In genomic region chr20:24134284-24134683, GRCh38 we compare ENCODE assay signal across 16 cellular contexts.
DNase-seq lines count a peak whose midpoint lies in the region; ATAC-seq and TF ChIP-seq lines count a peak whose summit lies in the region.
"Had no signal": no experiment of that assay in that cellular context is flagged by ENCODE, and none has a peak within 500 bp of the region (broad histone marks: within the 10 kb centered on the region; RNA-seq: fewer than 3 reads in every experiment).

No MANE protein-coding gene starts in this region.

- H3K4me2 ChIP-seq in BLaER1 treated with 17β-estradiol and CSF1 and Interleukin-3, amounts not matched to agents 10 nM and 100 nM = peak overlapping the region in 10 of 11 experiments; percentile 8 to 71 (median 54); a peak in 16 of 22 replicates

- DNase-seq in MG63 (peak; percentile 15), choroid plexus epithelial cell (ENCODE audit: low read depth) (peak; percentile 18), natural killer cell (no peak), NCI-H2107 (lab: John Stamatoyannopoulos, UW) (no peak), amygdala (lab: John Stamatoyannopoulos, UW) (no peak)
- no peak for DNase-seq in activated CD4-positive, alpha-beta T cell treated with anti-CD3 and anti-CD28 coated beads, Interleukin-2, amount 10 ng/mL, durations not matched to agents 7 days and 5 days
- DNase-seq: activated naive CD8-positive, alpha-beta T cell treated with anti-CD3 and anti-CD28 coated beads, Interleukin-2, amount 50 U/mL, for 24 hours; activated T-cell treated with anti-CD3 and anti-CD28 coated beads, Interleukin-2, amount 50 U/mL, for 48 hours; esophagus squamous epithelium; NCI-H510A treated with DMSO at 0.1 percent for 48 hours; stimulated activated naive CD4-positive, alpha-beta T cell treated with Interleukin-2 at 50 U/mL for 16 hours had no signal

- H3K4me3 ChIP-seq in BLaER1 treated with 17β-estradiol and CSF1 and Interleukin-3, amounts not matched to agents 10 nM and 100 nM = no peak overlapping the region
- H3K4me3 ChIP-seq in MG63 (no peak overlapping the region), choroid plexus epithelial cell (ENCODE audit: low read depth, low read length) (no peak overlapping the region)
- H3K4me3 ChIP-seq: coronary artery, esophagus squamous epithelium had no signal

- H3K4me1 ChIP-seq in BLaER1 treated with 17β-estradiol and CSF1 and Interleukin-3, amounts not matched to agents 10 nM and 100 nM = peaks cover 5 to 25% (median 18%) of the 10 kb centered on the region in 10 experiments; a peak in 15 of 20 replicates

- H3K9me3 ChIP-seq in BLaER1 treated with 17β-estradiol and CSF1 and Interleukin-3, amounts not matched to agents 10 nM and 100 nM (replicated peaks in 1 of 11) = peaks cover 0 to 5% (median 0%) of the 10 kb centered on the region in 11 experiments; a peak in 4 of 22 replicates
- H3K9me3 ChIP-seq in MG63 = no peaks in the 10 kb centered on the region
- H3K9me3 ChIP-seq: esophagus squamous epithelium had no signal

- H3K27ac Mint-ChIP-seq in natural killer cell = peak overlapping the region; percentile 65 to 95
- no peak overlapping the region for H3K27ac Mint-ChIP-seq in activated CD4-positive, alpha-beta T cell treated with anti-CD3 and anti-CD28 coated beads, Interleukin-2, amount 10 ng/mL, durations not matched to agents 7 days and 5 days
- H3K27ac Mint-ChIP-seq: activated naive CD8-positive, alpha-beta T cell treated with anti-CD3 and anti-CD28 coated beads, Interleukin-2, amount 50 U/mL, for 24 hours; IgD-negative memory B cell had no signal

- H3K27me3 Mint-ChIP-seq in natural killer cell (ENCODE audit: low read depth in 2 of 2) = no peaks in the 10 kb centered on the region
- peaks cover 5% of the 10 kb centered on the region for H3K27me3 Mint-ChIP-seq in activated CD4-positive, alpha-beta T cell treated with anti-CD3 and anti-CD28 coated beads, Interleukin-2, amount 10 ng/mL, durations not matched to agents 7 days and 5 days

- peaks cover 68 to 70% of the 10 kb centered on the region in 2 donors for H3K4me1 Mint-ChIP-seq in natural killer cell
- H3K4me1 Mint-ChIP-seq in activated CD4-positive, alpha-beta T cell treated with anti-CD3 and anti-CD28 coated beads, Interleukin-2, amount 10 ng/mL, durations not matched to agents 7 days and 5 days = peaks cover 7% of the 10 kb centered on the region
- H3K4me1 Mint-ChIP-seq: IgD-negative memory B cell had no signal

- no peaks in the 10 kb centered on the region for H3K36me3 Mint-ChIP-seq in natural killer cell
- no peaks in the 10 kb centered on the region for H3K36me3 Mint-ChIP-seq in activated CD4-positive, alpha-beta T cell treated with anti-CD3 and anti-CD28 coated beads, Interleukin-2, amount 10 ng/mL, durations not matched to agents 7 days and 5 days (ENCODE audit: low read depth)
- H3K36me3 Mint-ChIP-seq: IgD-negative memory B cell had no signal

- POLR2A ChIA-PET in activated CD4-positive, alpha-beta T cell treated with anti-CD3 and anti-CD28 coated beads, Interleukin-2, amount 10 ng/mL, durations not matched to agents 7 days and 5 days (lab: Charles Lee) = no interaction called here

- intact Hi-C loops in natural killer cell (cut with micrococcal nuclease) = no loop called here

- no peaks in the 10 kb centered on the region for H3K36me3 ChIP-seq in BLaER1 treated with 17β-estradiol and CSF1 and Interleukin-3, amounts not matched to agents 10 nM and 100 nM
- no peaks in the 10 kb centered on the region for H3K36me3 ChIP-seq in MG63
- H3K36me3 ChIP-seq: esophagus squamous epithelium had no signal

- CTCF ChIA-PET in activated CD4-positive, alpha-beta T cell treated with anti-CD3 and anti-CD28 coated beads, Interleukin-2, amount 10 ng/mL, durations not matched to agents 7 days and 5 days (lab: Charles Lee) = no interaction called here

- H4K20me1 ChIP-seq in BLaER1 treated with 17β-estradiol and CSF1 and Interleukin-3, amounts not matched to agents 10 nM and 100 nM = no peaks in the 10 kb centered on the region

- H3K4me3 Mint-ChIP-seq in natural killer cell = peak overlapping the region; percentile 62
- no peak overlapping the region for H3K4me3 Mint-ChIP-seq in activated CD4-positive, alpha-beta T cell treated with anti-CD3 and anti-CD28 coated beads, Interleukin-2, amount 10 ng/mL, durations not matched to agents 7 days and 5 days
- H3K4me3 Mint-ChIP-seq: activated naive CD8-positive, alpha-beta T cell treated with anti-CD3 and anti-CD28 coated beads, Interleukin-2, amount 50 U/mL, for 24 hours had no signal

- peak overlapping the region in 5 of 11 experiments; percentile 12 to 45 (median 21); a peak in 5 of 22 replicates for H3K27ac ChIP-seq in BLaER1 treated with 17β-estradiol and CSF1 and Interleukin-3, amounts not matched to agents 10 nM and 100 nM
- H3K27ac ChIP-seq: coronary artery had no signal

- H3K9ac ChIP-seq in BLaER1 treated with 17β-estradiol and CSF1 and Interleukin-3, amounts not matched to agents 10 nM and 100 nM = peak overlapping the region in 1 of 11 experiments; percentile 7; a peak in 1 of 22 replicates

- H3K27me3 ChIP-seq in BLaER1 treated with 17β-estradiol and CSF1 and Interleukin-3, amounts not matched to agents 10 nM and 100 nM = no peaks in the 10 kb centered on the region
- H3K27me3 ChIP-seq in MG63 = no peaks in the 10 kb centered on the region
- H3K27me3 ChIP-seq: esophagus squamous epithelium had no signal

- no peak for ATAC-seq in natural killer cell
- ATAC-seq in GM21723 (IDR thresholded peaks at IDR 0.05; ENCODE audit: unreplicated experiment) = no peak
- ATAC-seq: activated naive CD8-positive, alpha-beta T cell treated with anti-CD3 and anti-CD28 coated beads, Interleukin-2, amount 50 U/mL, for 24 hours; HCT116 had no signal

- peaks cover 0 to 2% of the 10 kb centered on the region in 2 donors for H3K9me3 Mint-ChIP-seq in natural killer cell
- H3K9me3 Mint-ChIP-seq in activated CD4-positive, alpha-beta T cell treated with anti-CD3 and anti-CD28 coated beads, Interleukin-2, amount 10 ng/mL, durations not matched to agents 7 days and 5 days = peaks cover 7% of the 10 kb centered on the region
- H3K9me3 Mint-ChIP-seq: activated naive CD8-positive, alpha-beta T cell treated with anti-CD3 and anti-CD28 coated beads, Interleukin-2, amount 50 U/mL, for 24 hours; IgD-negative memory B cell had no signal

- TF ChIP-seq CTCF in choroid plexus epithelial cell (conservative IDR thresholded peaks at IDR 0.05; ENCODE audit: low read depth, low read length) = no peak
- TF ChIP-seq CTCF in natural killer cell (IDR thresholded peaks at IDR 0.05) = no peak

Comparison
In these comparisons a context has a peak if more than half of its experiments do, and no peak if none do; other contexts are left out.
1. DNase-seq: peak in MG63 (single experiment) and choroid plexus epithelial cell (single experiment); none in natural killer cell (single experiment), activated CD4-positive, alpha-beta T cell treated with anti-CD3 and anti-CD28 coated beads, Interleukin-2, amount 10 ng/mL, durations not matched to agents 7 days and 5 days (single experiment), NCI-H2107 (single experiment) and amygdala (0 of 56).